In the genomic region with DNA sequence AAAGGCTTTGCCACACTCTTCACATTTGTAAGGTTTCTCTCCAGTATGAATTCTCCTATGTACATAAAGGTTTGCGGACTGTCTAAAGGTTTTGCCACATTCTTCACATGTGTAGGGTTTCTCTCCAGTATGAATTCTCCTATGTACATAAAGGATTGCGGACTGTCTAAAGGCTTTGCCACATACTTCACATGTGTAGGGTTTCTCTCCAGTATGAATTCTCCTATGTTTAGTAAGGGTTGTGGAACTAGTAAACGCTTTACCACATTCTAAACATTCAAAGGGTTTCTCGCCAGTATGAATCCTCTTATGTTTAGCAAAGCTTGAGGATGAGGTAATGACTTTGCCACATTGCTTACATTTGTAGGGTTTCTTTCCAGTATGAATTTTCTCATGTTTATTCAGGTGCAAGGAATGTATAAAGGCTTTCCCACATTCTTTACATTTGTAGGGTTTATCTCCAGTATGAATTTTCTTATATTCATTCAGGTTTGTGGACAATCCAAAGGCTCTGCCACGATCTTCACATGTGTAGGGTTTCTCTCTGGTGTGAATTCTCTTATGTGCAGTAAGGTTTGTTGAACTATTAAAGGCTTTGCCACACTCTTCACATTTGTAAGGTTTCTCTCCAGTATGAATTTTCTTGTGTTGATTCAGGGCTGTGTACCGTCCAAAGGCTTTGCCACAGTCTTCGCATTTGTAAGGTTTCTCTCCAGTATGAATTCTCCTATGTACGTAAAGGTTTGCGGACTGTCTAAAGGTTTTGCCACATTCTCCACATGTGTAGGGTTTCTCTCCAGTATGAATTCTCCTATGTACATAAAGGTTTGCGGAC, we compare ENCODE assay signal across 8 cellular contexts. TPM values are rescaled to one million over a fixed set of nuclear protein-coding genes. Genes with fewer than 3 reads are reported as not detected.
DNase-seq lines count a peak whose midpoint lies in the region; ATAC-seq, FAIRE-seq and TF ChIP-seq lines count a peak whose summit lies in the region.
"Not testable (repeated sequence)": the region's sequence is repeated elsewhere in the genome, so short reads cannot be mapped to it uniquely, and the experiment has no call there.

No MANE protein-coding gene starts in this region.

- H2AFZ ChIP-seq in H1 (ENCODE audit: low read length), result not testable (repeated sequence)

- 90% methylated on average over 10 of the region's 10 CpGs; no CpG with 5 or more reads in 1 of the 2 experiments for WGBS in H1 (ENCODE audit: extremely low coverage in 1 of 2, insufficient coverage in 1 of 2, insufficient read length in 1 of 2, insufficient replicate concordance in 2 of 2, low coverage in 1 of 2, low lambda C conversion rate in 2 of 2, missing lambda C conversion rate in 1 of 2), 2 experiments
- 99% methylated on average over 10 of the region's 10 CpGs for WGBS in liver

- CTCF ChIA-PET in CD8-positive, alpha-beta memory T cell (lab: Charles Lee); HEK293 (lab: Yijun Ruan, JAX); H1 (lab: Charles Lee; ENCODE audit: partially characterized antibody): not testable (repeated sequence)

- H3K27ac ChIP-seq in CD8-positive, alpha-beta memory T cell (ENCODE audit: low read depth, low read length); HEK293 (ENCODE audit: extremely low read depth, low read depth, low read length); H1 (ENCODE audit: low read depth, low read length); liver (ENCODE audit: low read depth in 1 of 2, low read length in 2 of 2): not testable (repeated sequence)

- H4K5ac ChIP-seq in H1 (ENCODE audit: insufficient read length, low read depth, low read length), result not testable (repeated sequence)

- H2BK15ac ChIP-seq in H1 (ENCODE audit: low read length), result not testable (repeated sequence)

- H3K4me1 ChIP-seq in CD8-positive, alpha-beta memory T cell (ENCODE audit: insufficient read depth, low read length); HEK293 (ENCODE audit: control insufficient read depth, insufficient read depth, low read length); adipocyte (ENCODE audit: control insufficient read depth, insufficient read depth, low read length); H1 (replicated peaks in 1 of 4; ENCODE audit: control insufficient read depth in 3 of 4, insufficient read depth in 4 of 4, low read length in 3 of 4); liver (ENCODE audit: control insufficient read depth in 4 of 4, insufficient read depth in 4 of 4, low read length in 3 of 4): not testable (repeated sequence)

- H3K4me3 Mint-ChIP-seq in CD8-positive, alpha-beta memory T cell, result not testable (repeated sequence)
- H3K4me3 Mint-ChIP-seq in T-helper 17 cell (peak overlapping the region; percentile 0), neural crest cell (peak overlapping the region; percentile 36), type B pancreatic cell (peak overlapping the region; percentile 30)

- TF ChIP-seq RAD21 in H1 (IDR thresholded peaks at IDR 0.05 in 1 of 2, conservative IDR thresholded peaks at IDR 0.05 in 1 of 2; ENCODE audit: low read depth in 2 of 2, low read length in 2 of 2); liver (IDR thresholded peaks at IDR 0.05): not testable (repeated sequence)

- peaks cover 0 to 21% of the 10 kb centered on the region in 2 experiments; a peak in 2 of 4 replicates for H3K79me2 ChIP-seq in H1 (ENCODE audit: control insufficient read depth in 1 of 2, insufficient read depth in 2 of 2, low read length in 2 of 2)

- not testable (repeated sequence) for ATAC-seq in T-helper 17 cell

- H2BK20ac ChIP-seq in H1 (ENCODE audit: low read length), result not testable (repeated sequence)

- H4K91ac ChIP-seq in H1 (replicated peaks; ENCODE audit: insufficient read length, low read length), result not testable (repeated sequence)

- not testable (repeated sequence) for TF ChIP-seq POLR2A in H1 (IDR thresholded peaks at IDR 0.05; ENCODE audit: control extremely low read depth in 1 of 2, low read depth in 2 of 2, low read length in 2 of 2)

- not testable (repeated sequence) for H3K14ac ChIP-seq in H1 (ENCODE audit: insufficient read length)

- FAIRE-seq in H1 (lab: Jason Lieb, UNC), result not testable (repeated sequence)

- H3K23me2 ChIP-seq in H1 (ENCODE audit: low read depth, low read length), result not testable (repeated sequence)

- not testable (repeated sequence) for DNase-seq in CD8-positive, alpha-beta memory T cell; T-helper 17 cell; adipocyte (ENCODE audit: low read depth); H1 (ENCODE audit: low read depth in 1 of 2, low spot score in 2 of 2); neural crest cell (ENCODE audit: low read depth, low spot score); type B pancreatic cell (ENCODE audit: extremely low spot score, unreplicated experiment)

- H3K4ac ChIP-seq in H1 (replicated peaks; ENCODE audit: insufficient read length, low read depth, low read length), result not testable (repeated sequence)

- not testable (repeated sequence) for TF ChIP-seq CTCF in HEK293 (tag by site-specific recombination; IDR thresholded peaks at IDR 0.05); H1 (IDR thresholded peaks at IDR 0.05; ENCODE audit: control extremely low read depth in 1 of 3, insufficient read depth in 1 of 3, low read depth in 1 of 3, low read length in 3 of 3); liver (IDR thresholded peaks at IDR 0.05; ENCODE audit: low read depth, low read length, missing input control); neural crest cell (conservative IDR thresholded peaks at IDR 0.05); type B pancreatic cell (conservative IDR thresholded peaks at IDR 0.05)

- not testable (repeated sequence) for H3K79me1 ChIP-seq in H1 (ENCODE audit: low read depth, low read length)

- POLR2A ChIA-PET in CD8-positive, alpha-beta memory T cell (lab: Charles Lee); HEK293 (lab: Yijun Ruan, JAX): not testable (repeated sequence)
- POLR2A ChIA-PET in H1 (lab: Charles Lee; ENCODE audit: partially characterized antibody), result interaction anchor here (1.0 to 1.5 kb wide), 2 partner anchors 12 to 31 kb away, joined by 3 to 5 read pairs; no protein-coding TSS in a partner anchor

- not testable (repeated sequence) for H2AK5ac ChIP-seq in H1 (ENCODE audit: low read depth, low read length)

- H3K56ac ChIP-seq in H1 (replicated peaks; ENCODE audit: insufficient read length, low read depth, low read length), result not testable (repeated sequence)

- H3K9me3 Mint-ChIP-seq in CD8-positive, alpha-beta memory T cell, result peaks cover 40 to 98% (median 91%) of the 10 kb centered on the region in 5 donors
- H3K9me3 Mint-ChIP-seq in neural crest cell, result peaks cover 33% of the 10 kb centered on the region
- H3K9me3 Mint-ChIP-seq in type B pancreatic cell, result peaks cover 29% of the 10 kb centered on the region

- not testable (repeated sequence) for H3K9ac ChIP-seq in adipocyte (ENCODE audit: low read length); H1 (replicated peaks in 1 of 4; ENCODE audit: extremely low read depth in 1 of 4, low read depth in 3 of 4, low read length in 3 of 4); liver (ENCODE audit: low read depth in 1 of 2, low read length in 2 of 2)

- not testable (repeated sequence) for H3K4me2 ChIP-seq in H1 (ENCODE audit: insufficient read depth in 1 of 2, low read depth in 2 of 2, low read length in 2 of 2)

- not testable (repeated sequence) for H3K23ac ChIP-seq in H1 (ENCODE audit: insufficient read length)

- not testable (repeated sequence) for H3K27me3 ChIP-seq in CD8-positive, alpha-beta memory T cell (ENCODE audit: insufficient read depth, low read length, poor library complexity, severe bottlenecking); adipocyte (replicated peaks; ENCODE audit: control insufficient read depth, insufficient read depth, low read length); H1 (replicated peaks in 1 of 4; ENCODE audit: control insufficient read depth in 3 of 4, extremely low read depth in 1 of 4, insufficient read depth in 3 of 4, low read length in 3 of 4); liver (ENCODE audit: control insufficient read depth in 4 of 4, insufficient read depth in 4 of 4, low read length in 3 of 4)

- not testable (repeated sequence) for H4K8ac ChIP-seq in H1 (ENCODE audit: extremely low read depth, insufficient read depth, low read length)

- H2BK5ac ChIP-seq in H1 (ENCODE audit: low read depth, low read length), result not testable (repeated sequence)

- not testable (repeated sequence) for H3K27me3 Mint-ChIP-seq in CD8-positive, alpha-beta memory T cell; T-helper 17 cell; neural crest cell (ENCODE audit: low read depth); type B pancreatic cell

- peaks cover 21 to 75% (median 64%) of the 10 kb centered on the region in 3 donors for H3K36me3 Mint-ChIP-seq in CD8-positive, alpha-beta memory T cell
- not testable (repeated sequence) for H3K36me3 Mint-ChIP-seq in T-helper 17 cell (ENCODE audit: low read depth)
- H3K36me3 Mint-ChIP-seq in neural crest cell (ENCODE audit: low read depth), result peaks cover 77% of the 10 kb centered on the region
- H3K36me3 Mint-ChIP-seq in type B pancreatic cell, result peaks cover 71% of the 10 kb centered on the region

- H2BK12ac ChIP-seq in H1 (ENCODE audit: low read depth, low read length), result not testable (repeated sequence)

- not testable (repeated sequence) for H4K20me1 ChIP-seq in H1 (replicated peaks in 1 of 2; ENCODE audit: control insufficient read depth in 1 of 2, insufficient read depth in 2 of 2, low read length in 2 of 2)

- not testable (repeated sequence) for H3K4me1 Mint-ChIP-seq in CD8-positive, alpha-beta memory T cell; T-helper 17 cell; neural crest cell; type B pancreatic cell (ENCODE audit: unreplicated experiment)

- TF ChIP-seq EP300 in H1 (IDR thresholded peaks at IDR 0.05; ENCODE audit: borderline replicate concordance in 1 of 2, low read depth in 2 of 2, low read length in 2 of 2), result not testable (repeated sequence)

- not testable (repeated sequence) for H2BK120ac ChIP-seq in H1 (replicated peaks; ENCODE audit: low read depth, low read length)

- not testable (repeated sequence) for H3K18ac ChIP-seq in H1 (ENCODE audit: extremely low read depth, low read length)

- peaks cover 19% of the 10 kb centered on the region for H3K36me3 ChIP-seq in CD8-positive, alpha-beta memory T cell (ENCODE audit: insufficient read depth, low read length)
- peaks cover 0 to 16% of the 10 kb centered on the region in 2 experiments; a peak in 1 of 3 replicates for H3K36me3 ChIP-seq in HEK293 (ENCODE audit: control insufficient read depth in 2 of 2, insufficient read depth in 1 of 2, low read length in 2 of 2)
- H3K36me3 ChIP-seq in adipocyte (ENCODE audit: control insufficient read depth, insufficient read depth, low read length, severe bottlenecking), result peaks cover 68% of the 10 kb centered on the region
- peaks cover 4 to 82% (median 46%) of the 10 kb centered on the region in 4 experiments; a peak in 7 of 8 replicates for H3K36me3 ChIP-seq in H1 (ENCODE audit: control insufficient read depth in 2 of 4, insufficient read depth in 4 of 4, low read length in 3 of 4)
- H3K36me3 ChIP-seq in liver (ENCODE audit: control insufficient read depth in 4 of 4, insufficient read depth in 3 of 4, low read depth in 1 of 4, low read length in 3 of 4), result peaks cover 0 to 21% (median 12%) of the 10 kb centered on the region in 4 donors

- peak overlapping the region; percentile 29 for H3K4me3 ChIP-seq in CD8-positive, alpha-beta memory T cell (ENCODE audit: low read length)
- H3K4me3 ChIP-seq in HEK293 (ENCODE audit: low read depth, low read length), result not testable (repeated sequence)
- peak overlapping the region; percentile 75 for H3K4me3 ChIP-seq in adipocyte (ENCODE audit: low read length)
- peak overlapping the region in 1 of 4 experiments; percentile 43; a peak in 2 of 8 replicates for H3K4me3 ChIP-seq in H1 (ENCODE audit: extremely low read depth in 1 of 4, insufficient read depth in 2 of 4, low read depth in 3 of 4, low read length in 4 of 4)
- H3K4me3 ChIP-seq in liver (ENCODE audit: low read depth in 1 of 3, low read length in 3 of 3), result peak overlapping the region in 2 of 3 donors; percentile 62 to 67

- H3K27ac Mint-ChIP-seq in CD8-positive, alpha-beta memory T cell; T-helper 17 cell; neural crest cell (ENCODE audit: unreplicated experiment): not testable (repeated sequence)
- H3K27ac Mint-ChIP-seq in type B pancreatic cell, result peak overlapping the region; percentile 44

- H3K9me3 ChIP-seq in CD8-positive, alpha-beta memory T cell (ENCODE audit: low read length), result peaks cover 77% of the 10 kb centered on the region
- not testable (repeated sequence) for H3K9me3 ChIP-seq in HEK293 (ENCODE audit: control insufficient read depth, insufficient read depth, low read depth, low read length)
- peaks cover 48% of the 10 kb centered on the region for H3K9me3 ChIP-seq in T-helper 17 cell (ENCODE audit: control insufficient read depth, low read length, poor library complexity, severe bottlenecking)
- peaks cover 100% of the 10 kb centered on the region for H3K9me3 ChIP-seq in adipocyte (ENCODE audit: control insufficient read depth, low read length)
- peaks cover 85 to 94% of the 10 kb centered on the region in 2 experiments for H3K9me3 ChIP-seq in H1 (ENCODE audit: insufficient read depth in 2 of 2, low read depth in 1 of 2, low read length in 1 of 2)
- H3K9me3 ChIP-seq in liver (ENCODE audit: control insufficient read depth in 4 of 4, low read length in 3 of 4), result peaks cover 37 to 94% (median 58%) of the 10 kb centered on the region in 4 donors

RNA-seq across cellular contexts. Expression of gene ZNF721, which starts 56.1 kb away (rescaled TPM):
- 10 to 100 TPM; 31.1 to 31.5 TPM for total RNA-seq in CD8-positive, alpha-beta memory T cell
- polyA plus RNA-seq in CD8-positive, alpha-beta memory T cell, result 42.1 TPM
- total RNA-seq in T-helper 17 cell (10 to 100 TPM; 26.3 to 38.9 TPM), liver (10 to 100 TPM; 13.0 to 13.8 TPM), neural crest cell (36.6 and 37.5 TPM in 2 replicates), type B pancreatic cell (ENCODE audit: low replicate concordance) (36.2 and 42.0 TPM in 2 replicates)
- total RNA-seq in H1 (2021; fragmentation: NEBNext Ultra II Directional; extraction: Animal tissue kit (Norgen Biotek cat#: 25700)), result 110 and 117 TPM in 2 replicates
- polyA plus RNA-seq in H1 (2011; rRNA removed) (7.1 and 12.6 TPM in 2 replicates), liver (1 to 10 TPM; 5.4 to 8.4 TPM)
- polyA plus RNA-seq in H1 (2011; cell fraction: cytosol; rRNA removed), result 12.4 TPM
- 23.3 TPM for polyA plus RNA-seq in H1 (2011; cell fraction: nucleus; rRNA removed)
- polyA plus RNA-seq in H1 (2012, experiment 1 of 2), result 28.1 to 47.0 TPM (median 35.0 TPM) in 4 replicates
- 2.6 TPM for polyA plus RNA-seq in H1 (2012, experiment 2 of 2)
- 53.5 TPM for polyA plus RNA-seq in H1 (2013, experiment 1 of 2)
- polyA plus RNA-seq in H1 (2013, experiment 2 of 2), result 47.5 TPM
- 77.0 and 86.2 TPM in 2 replicates for polyA minus RNA-seq in H1 (2011; rRNA and poly(A)+ RNA removed)
- 42.8 TPM for polyA minus RNA-seq in H1 (2011; cell fraction: cytosol; rRNA and poly(A)+ RNA removed)
- 287 TPM for polyA minus RNA-seq in H1 (2011; cell fraction: nucleus; rRNA and poly(A)+ RNA removed)

RNA-seq across cellular contexts. Expression of gene PIGG, which starts 56.1 kb away (rescaled TPM):
- total RNA-seq in CD8-positive, alpha-beta memory T cell, result 10 to 100 TPM; 38.1 to 43.8 TPM
- 26.9 TPM for polyA plus RNA-seq in CD8-positive, alpha-beta memory T cell
- total RNA-seq in T-helper 17 cell, result 10 to 100 TPM; 68.1 to 69.8 TPM
- total RNA-seq in H1 (2021; fragmentation: NEBNext Ultra II Directional; extraction: Animal tissue kit (Norgen Biotek cat#: 25700)), result 34.8 and 42.2 TPM in 2 replicates
- polyA plus RNA-seq in H1 (2011; rRNA removed), result 43.3 and 52.9 TPM in 2 replicates
- polyA plus RNA-seq in H1 (2011; cell fraction: cytosol; rRNA removed), result 39.8 TPM
- 197 TPM for polyA plus RNA-seq in H1 (2011; cell fraction: nucleus; rRNA removed)
- 35.5 to 46.7 TPM (median 39.9 TPM) in 4 replicates for polyA plus RNA-seq in H1 (2012, experiment 1 of 2)
- 8.4 TPM for polyA plus RNA-seq in H1 (2012, experiment 2 of 2)
- 31.4 TPM for polyA plus RNA-seq in H1 (2013, experiment 1 of 2)
- 26.6 TPM for polyA plus RNA-seq in H1 (2013, experiment 2 of 2)
- 50.7 and 55.8 TPM in 2 replicates for polyA minus RNA-seq in H1 (2011; rRNA and poly(A)+ RNA removed)
- polyA minus RNA-seq in H1 (2011; cell fraction: cytosol; rRNA and poly(A)+ RNA removed), result 29.0 TPM
- polyA minus RNA-seq in H1 (2011; cell fraction: nucleus; rRNA and poly(A)+ RNA removed), result 87.1 TPM
- 10 to 100 TPM; 21.0 to 36.2 TPM for total RNA-seq in liver
- 10 to 100 TPM; 14.3 to 20.2 TPM for polyA plus RNA-seq in liver
- 51.1 and 52.5 TPM in 2 replicates for total RNA-seq in neural crest cell
- 61.8 and 63.6 TPM in 2 replicates for total RNA-seq in type B pancreatic cell (ENCODE audit: low replicate concordance)
